In genomic region chr20:6828794-6829423, GRCh38 we compare ENCODE assay signal across 8 cellular contexts.
DNase-seq lines count a peak whose midpoint lies in the region; ATAC-seq and TF ChIP-seq lines count a peak whose summit lies in the region.

No MANE protein-coding gene starts in this region.

- H3K4me3 ChIP-seq in ascending aorta: no peak overlapping the region

- H3K27me3 ChIP-seq in ascending aorta: no peaks in the 10 kb centered on the region

- H3K36me3 ChIP-seq in ascending aorta: no peaks in the 10 kb centered on the region

- H3K4me1 ChIP-seq in ascending aorta: no peaks in the 10 kb centered on the region

- peak; percentile 31 to 74 (median 51) for TF ChIP-seq CTCF in ascending aorta (IDR thresholded peaks at IDR 0.05)

- peak; percentile 85 for ATAC-seq in GM21528 (IDR thresholded peaks at IDR 0.05; ENCODE audit: low FRiP score, unreplicated experiment)
- ATAC-seq in sciatic nerve: peak; percentile 84

- H3K9me3 ChIP-seq in ascending aorta: no peaks in the 10 kb centered on the region

- H3K27ac ChIP-seq in ascending aorta: no peak overlapping the region

- intact Hi-C loops in ascending aorta (cut with DNase I): loop anchor here (5.0 kb wide), 2 partner anchors 1028 to 1103 kb away; no protein-coding TSS in a partner anchor
- intact Hi-C loops in sciatic nerve (cut with DNase I): no loop called here

- peak; percentile 16 for DNase-seq in DMS79 treated with DMSO at 0.1 percent for 48 hours (lab: John Stamatoyannopoulos, UW)
- no peak for DNase-seq in DMS79 (lab: John Stamatoyannopoulos, UW)
- peak; percentile 63 for DNase-seq in HK-2 (ENCODE audit: unreplicated experiment)
- peak; percentile 46 for DNase-seq in NCI-H774 (lab: John Stamatoyannopoulos, UW)
- peak in 1 of 2 donors; percentile 66 for DNase-seq in ascending aorta (ENCODE audit: low spot score in 2 of 2)
- peak; percentile 47 to 50 for DNase-seq in hippocampal formation (lab: John Stamatoyannopoulos, UW)
- DNase-seq in sciatic nerve (ENCODE audit: low spot score): peak; percentile 79
